Comparison of ENCODE assay signal across 9 cellular contexts in genomic region chr7:117731455-117731854, GRCh38.
DNase-seq lines count a peak whose midpoint lies in the region; ATAC-seq, FAIRE-seq and TF ChIP-seq lines count a peak whose summit lies in the region.
"Had no signal": no experiment of that assay in that cellular context is flagged by ENCODE, and none has a peak within 500 bp of the region (broad histone marks: within the 10 kb centered on the region; RNA-seq: fewer than 3 reads in every experiment).

No MANE protein-coding gene starts in this region.

- H3K4me2 ChIP-seq in PC-3 (ENCODE audit: low read length), result no peak overlapping the region

- no peaks in the 10 kb centered on the region for H3K9me2 ChIP-seq in PC-3 (replicated peaks; ENCODE audit: low read length)

- H3F3A ChIP-seq in PC-3 (ENCODE audit: low read length, unreplicated experiment), result no peaks in the 10 kb centered on the region

- H3K9me3 ChIP-seq in right atrium auricular region (no peaks in the 10 kb centered on the region), PC-3 (ENCODE audit: low read length) (no peaks in the 10 kb centered on the region)

- ATAC-seq in GM21381 (IDR thresholded peaks at IDR 0.05; ENCODE audit: unreplicated experiment) (peak; percentile 89), HG03439 (IDR thresholded peaks at IDR 0.05; ENCODE audit: unreplicated experiment) (peak; percentile 90), PC-3 (no peak), T-cell (replicated peaks in 1 of 4) (no peak)

- H3K4me1 ChIP-seq in right atrium auricular region (peaks cover 0 to 19% of the 10 kb centered on the region in 2 donors), PC-3 (ENCODE audit: insufficient read depth, low read length) (no peaks in the 10 kb centered on the region)

- H3K27ac Mint-ChIP-seq in MCF 10A (ENCODE audit: low read depth, unreplicated experiment) (no peak overlapping the region), T-cell (no peak overlapping the region)

- H3K36me3 Mint-ChIP-seq in MCF 10A (ENCODE audit: insufficient read depth, unreplicated experiment) (no peaks in the 10 kb centered on the region), T-cell (no peaks in the 10 kb centered on the region)

- no peak overlapping the region for H3K9ac ChIP-seq in PC-3 (ENCODE audit: low read length)

- H4K20me1 ChIP-seq in PC-3 (ENCODE audit: low read length), result no peaks in the 10 kb centered on the region

- H3K4me3 ChIP-seq in right atrium auricular region (no peak overlapping the region), PC-3 (ENCODE audit: low read length) (no peak overlapping the region)

- peaks cover 10% of the 10 kb centered on the region for H3K36me3 ChIP-seq in right atrium auricular region
- H3K36me3 ChIP-seq in PC-3 (ENCODE audit: low read depth, low read length), result no peaks in the 10 kb centered on the region

- no peaks in the 10 kb centered on the region for H3K4me1 Mint-ChIP-seq in MCF 10A (ENCODE audit: insufficient read depth, unreplicated experiment)
- no peaks in the 10 kb centered on the region for H3K4me1 Mint-ChIP-seq in T-cell
- H3K4me1 Mint-ChIP-seq: central memory CD8-positive, alpha-beta T cell had no signal

- no TSS peak for BruUV-seq in PC-3 (replicated peaks; lab: Mats Ljungman, UMichigan)
- BruUV-seq in MCF 10A (replicated peaks; lab: Mats Ljungman, UMichigan), result no TSS peak

- FAIRE-seq in GM18507 (lab: Jason Lieb, UNC), result peak; percentile 75

- intact Hi-C loops in PC-3 (cut with micrococcal nuclease) (no loop called here), MCF 10A (cut with micrococcal nuclease) (no loop called here)

- DNase-seq in GM18507 (ENCODE audit: extremely low spot score, insufficient read length, low read depth) (peak; percentile 9), right atrium auricular region (ENCODE audit: low spot score) (no peak), PC-3 (no peak), MCF 10A (ENCODE audit: unreplicated experiment) (no peak), T-cell (no peak)
- no peak for DNase-seq in effector CD8-positive, alpha-beta T cell (lab: John Stamatoyannopoulos, UW)

- POLR2A ChIA-PET in PC-3 (lab: Charles Lee; ENCODE audit: unreplicated experiment) (no interaction called here), MCF 10A (lab: Yijun Ruan, JAX) (interaction anchor here (1.1 kb wide), 1 partner anchor 13 kb away, joined by 3 read pairs; no protein-coding TSS in a partner anchor), T-cell (lab: Charles Lee) (no interaction called here)

- TF ChIP-seq CTCF in right atrium auricular region (IDR thresholded peaks at IDR 0.05), result no peak
- no peak for TF ChIP-seq CTCF in PC-3 (conservative IDR thresholded peaks at IDR 0.05; ENCODE audit: low read depth, low read length)
- TF ChIP-seq CTCF in MCF 10A (IDR thresholded peaks at IDR 0.05; ENCODE audit: unreplicated experiment), result no peak

- CTCF ChIA-PET in PC-3 (lab: Charles Lee), result no interaction called here
- CTCF ChIA-PET in MCF 10A (lab: Yijun Ruan, JAX), result interaction anchor here (0.5 to 1.8 kb wide), 7 partner anchors 10 to 320 kb away, joined by 3 to 6 read pairs (median 3); no protein-coding TSS in a partner anchor
- CTCF ChIA-PET in T-cell (lab: Charles Lee), result no interaction called here

- H3K27me3 ChIP-seq in right atrium auricular region (no peaks in the 10 kb centered on the region), PC-3 (ENCODE audit: low read length) (peaks cover 16% of the 10 kb centered on the region)

- H3K79me2 ChIP-seq in PC-3 (ENCODE audit: low read length), result no peaks in the 10 kb centered on the region

- H3K27me3 Mint-ChIP-seq in MCF 10A (ENCODE audit: insufficient read depth, unreplicated experiment) (peaks cover 18% of the 10 kb centered on the region), T-cell (peaks cover 9 to 16% of the 10 kb centered on the region in 2 donors)

- H2AFZ ChIP-seq in PC-3 (ENCODE audit: low read length), result no peak overlapping the region

- H3K27ac ChIP-seq in right atrium auricular region (peak overlapping the region; percentile 47 to 74), PC-3 (ENCODE audit: low read length) (no peak overlapping the region)

- H3K9me3 Mint-ChIP-seq in MCF 10A (ENCODE audit: unreplicated experiment) (no peaks in the 10 kb centered on the region), T-cell (no peaks in the 10 kb centered on the region)
- H3K9me3 Mint-ChIP-seq: central memory CD8-positive, alpha-beta T cell had no signal

- no peak overlapping the region for H3K4me3 Mint-ChIP-seq in MCF 10A (ENCODE audit: unreplicated experiment)
- H3K4me3 Mint-ChIP-seq in T-cell, result no peak overlapping the region
- H3K4me3 Mint-ChIP-seq: central memory CD8-positive, alpha-beta T cell had no signal

Comparison
In these comparisons a context has a peak if more than half of its experiments do, and no peak if none do; other contexts are left out.
1. ATAC-seq: peak in GM21381 (single experiment) and HG03439 (single experiment); none in PC-3 (single experiment) and T-cell (0 of 4).